1 cellular context compared by ENCODE assay signal in the genomic region with DNA sequence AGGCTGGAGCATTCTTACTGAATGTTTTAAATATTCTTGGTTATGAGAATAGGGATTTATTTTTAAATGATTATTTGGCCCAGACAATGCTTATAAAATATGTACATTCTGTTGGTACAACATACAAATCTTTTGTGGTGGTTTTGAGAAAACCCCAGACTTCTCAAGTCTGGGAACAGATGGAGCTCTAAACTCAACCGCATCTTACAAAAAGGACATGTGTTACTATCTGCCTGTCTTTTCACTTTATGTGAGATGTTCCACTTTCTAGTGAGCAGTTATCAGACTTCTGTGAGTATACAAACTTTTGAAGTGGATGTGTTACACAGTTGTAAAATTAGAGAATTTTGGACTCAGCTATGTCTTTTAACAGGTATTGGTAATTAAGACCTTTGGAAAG.
TF ChIP-seq lines count a peak whose summit lies in the region.

No MANE protein-coding gene starts in this region.

TF ChIP-seq in IMR-90, 13 proteins besides CTCF, POLR2A, EP300 and RAD21:
- no peak for TF ChIP-seq BHLHE40 (IDR thresholded peaks at IDR 0.05; ENCODE audit: low read depth, low read length)
- TF ChIP-seq, protein P1, sequence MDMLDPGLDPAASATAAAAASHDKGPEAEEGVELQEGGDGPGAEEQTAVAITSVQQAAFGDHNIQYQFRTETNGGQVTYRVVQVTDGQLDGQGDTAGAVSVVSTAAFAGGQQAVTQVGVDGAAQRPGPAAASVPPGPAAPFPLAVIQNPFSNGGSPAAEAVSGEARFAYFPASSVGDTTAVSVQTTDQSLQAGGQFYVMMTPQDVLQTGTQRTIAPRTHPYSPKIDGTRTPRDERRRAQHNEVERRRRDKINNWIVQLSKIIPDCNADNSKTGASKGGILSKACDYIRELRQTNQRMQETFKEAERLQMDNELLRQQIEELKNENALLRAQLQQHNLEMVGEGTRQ (IDR thresholded peaks at IDR 0.05; ENCODE audit: low read depth, low read length), result no peak
- no peak for TF ChIP-seq MAZ (IDR thresholded peaks at IDR 0.05; ENCODE audit: borderline replicate concordance, low read depth, low read length)
- no peak for TF ChIP-seq SMC3 (IDR thresholded peaks at IDR 0.05; ENCODE audit: low read depth, low read length)
- no peak for TF ChIP-seq MXI1 (IDR thresholded peaks at IDR 0.05; ENCODE audit: borderline replicate concordance, low read depth, low read length)
TF ChIP-seq in IMR-90: peak in this region for 0.
